2 cellular contexts compared by ENCODE assay signal in genomic region chr5:53055359-53055758, GRCh38.
TF ChIP-seq lines count a peak whose summit lies in the region.

No MANE protein-coding gene starts in this region.

TF ChIP-seq in HepG2, 621 proteins besides CTCF, POLR2A, EP300 and RAD21:
- peak; percentile 91 for TF ChIP-seq MAFF (IDR thresholded peaks at IDR 0.05; ENCODE audit: low read depth, low read length)
- TF ChIP-seq MAFK (conservative IDR thresholded peaks at IDR 0.05 in 1 of 2, IDR thresholded peaks at IDR 0.05 in 1 of 2; ENCODE audit: low read length in 2 of 2): peak; percentile 94 to 95
- TF ChIP-seq ZNF460 (CRISPR knock-in tag; IDR thresholded peaks at IDR 0.05; ENCODE audit: borderline replicate concordance): no peak

TF ChIP-seq in K562, 482 proteins besides CTCF, POLR2A, EP300 and RAD21:
- TF ChIP-seq POLR3G (IDR thresholded peaks at IDR 0.05; ENCODE audit: extremely low read depth, insufficient read length, insufficient replicate concordance) (no peak), ZFPM2 (CRISPR knock-in tag; IDR thresholded peaks at IDR 0.05) (no peak), MAFK (IDR thresholded peaks at IDR 0.05; ENCODE audit: low read length) (peak; percentile 60; the same call in 1 of the 2 replicates), C11orf30 (IDR thresholded peaks at IDR 0.05; ENCODE audit: low read depth) (peak; percentile 75), ZNF316 (IDR thresholded peaks at IDR 0.05) (peak; percentile 82), MAFF (IDR thresholded peaks at IDR 0.05; ENCODE audit: low read length) (peak; percentile 71; the same call in 1 of the 2 replicates), ETV5 (CRISPR knock-in tag; IDR thresholded peaks at IDR 0.05; ENCODE audit: low read depth) (no peak), CHD2 (IDR thresholded peaks at IDR 0.05; ENCODE audit: low read depth, low read length) (no peak), AFF4 (CRISPR knock-in tag; IDR thresholded peaks at IDR 0.05) (no peak), HEY1 (CRISPR knock-in tag; IDR thresholded peaks at IDR 0.05; ENCODE audit: borderline replicate concordance) (no peak), MAFG (tag; conservative IDR thresholded peaks at IDR 0.05) (peak; percentile 72), BDP1 (IDR thresholded peaks at IDR 0.05; ENCODE audit: insufficient read depth, insufficient read length) (no peak)
- TF ChIP-seq, protein P1, sequence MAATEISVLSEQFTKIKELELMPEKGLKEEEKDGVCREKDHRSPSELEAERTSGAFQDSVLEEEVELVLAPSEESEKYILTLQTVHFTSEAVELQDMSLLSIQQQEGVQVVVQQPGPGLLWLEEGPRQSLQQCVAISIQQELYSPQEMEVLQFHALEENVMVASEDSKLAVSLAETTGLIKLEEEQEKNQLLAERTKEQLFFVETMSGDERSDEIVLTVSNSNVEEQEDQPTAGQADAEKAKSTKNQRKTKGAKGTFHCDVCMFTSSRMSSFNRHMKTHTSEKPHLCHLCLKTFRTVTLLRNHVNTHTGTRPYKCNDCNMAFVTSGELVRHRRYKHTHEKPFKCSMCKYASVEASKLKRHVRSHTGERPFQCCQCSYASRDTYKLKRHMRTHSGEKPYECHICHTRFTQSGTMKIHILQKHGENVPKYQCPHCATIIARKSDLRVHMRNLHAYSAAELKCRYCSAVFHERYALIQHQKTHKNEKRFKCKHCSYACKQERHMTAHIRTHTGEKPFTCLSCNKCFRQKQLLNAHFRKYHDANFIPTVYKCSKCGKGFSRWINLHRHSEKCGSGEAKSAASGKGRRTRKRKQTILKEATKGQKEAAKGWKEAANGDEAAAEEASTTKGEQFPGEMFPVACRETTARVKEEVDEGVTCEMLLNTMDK (IDR thresholded peaks at IDR 0.05; ENCODE audit: borderline replicate concordance, insufficient read depth, low read depth, low read length, poor library complexity, severe bottlenecking): no peak
TF ChIP-seq in K562: peak in this region for 5.
